In genomic region chrX:19956923-19957322, GRCh38 we compare ENCODE assay signal across 16 cellular contexts. TPM values are rescaled to one million over a fixed set of nuclear protein-coding genes. Genes with fewer than 3 reads are reported as not detected.
DNase-seq lines count a peak whose midpoint lies in the region; ATAC-seq and TF ChIP-seq lines count a peak whose summit lies in the region.
"Had no signal": no experiment of that assay in that cellular context is flagged by ENCODE, and none has a peak within 500 bp of the region (broad histone marks: within the 10 kb centered on the region; RNA-seq: fewer than 3 reads in every experiment).

No MANE protein-coding gene starts in this region.

- H3K4me3 Mint-ChIP-seq in neural progenitor cell: no peak overlapping the region
- H3K4me3 Mint-ChIP-seq: CD4-positive, alpha-beta memory T cell; HFFc6 had no signal

- no peaks in the 10 kb centered on the region for H4K20me1 ChIP-seq in neural progenitor cell (ENCODE audit: low read depth)

- peaks cover 3% of the 10 kb centered on the region for H3K4me1 Mint-ChIP-seq in neural progenitor cell

- H3K27ac ChIP-seq in neural progenitor cell (no peak overlapping the region), vagina (no peak overlapping the region)
- H3K27ac ChIP-seq: SJCRH30 had no signal

- intact Hi-C loops in vagina (cut with DNase I): no loop called here

- H3K27ac Mint-ChIP-seq in neural progenitor cell: no peak overlapping the region
- H3K27ac Mint-ChIP-seq: CD4-positive, alpha-beta memory T cell; HFFc6 had no signal

- no peaks in the 10 kb centered on the region for H3F3A ChIP-seq in neural progenitor cell (ENCODE audit: low read depth)

- peak; percentile 2 for DNase-seq in AG09309 (ENCODE audit: low read depth)
- DNase-seq in LHCN-M2 (ENCODE audit: low read depth): peak; percentile 2
- peak; percentile 25 for DNase-seq in fibroblast of mammary gland (ENCODE audit: low read depth)
- no peak for DNase-seq in neural progenitor cell (ENCODE audit: low spot score)
- no peak for DNase-seq in NCI-H1417 treated with DMSO at 0.1 percent for 48 hours (lab: John Stamatoyannopoulos, UW)
- no peak for DNase-seq in vagina (ENCODE audit: extremely low spot score in 2 of 2)
- DNase-seq: CD4-positive, alpha-beta memory T cell; HFFc6; IMR-90; Karpas-422; NCI-H1105 treated with DMSO at 0.1 percent for 48 hours; NCI-H187; NCI-H526 treated with DMSO at 0.1 percent for 48 hours; NK-92 treated with Interleukin-12 subunit alpha and Interleukin-12 subunit beta, amount 100 ng/mL, for 24 hours; SJCRH30 had no signal

- H3K4me1 ChIP-seq in neural progenitor cell: peaks cover 14% of the 10 kb centered on the region
- no peaks in the 10 kb centered on the region for H3K4me1 ChIP-seq in vagina
- H3K4me1 ChIP-seq: SJCRH30 had no signal

- H3K4me2 ChIP-seq in neural progenitor cell: peak overlapping the region; percentile 18

- no peaks in the 10 kb centered on the region for H3K36me3 ChIP-seq in neural progenitor cell
- no peaks in the 10 kb centered on the region for H3K36me3 ChIP-seq in vagina
- H3K36me3 ChIP-seq: SJCRH30 had no signal

- TF ChIP-seq CTCF in AG09309 (IDR thresholded peaks at IDR 0.05; ENCODE audit: control insufficient read depth, insufficient read depth, low read depth, low read length, missing control alignments) (no peak), fibroblast of mammary gland (conservative IDR thresholded peaks at IDR 0.05; ENCODE audit: control insufficient read depth, insufficient read depth, low read depth, low read length) (no peak), neural progenitor cell (IDR thresholded peaks at IDR 0.05) (no peak), vagina (IDR thresholded peaks at IDR 0.05) (no peak)

- H3K27me3 ChIP-seq in neural progenitor cell: no peaks in the 10 kb centered on the region
- no peaks in the 10 kb centered on the region for H3K27me3 ChIP-seq in vagina
- H3K27me3 ChIP-seq: SJCRH30 had no signal

- TF ChIP-seq POLR2A in vagina (IDR thresholded peaks at IDR 0.05): no peak

- no peak overlapping the region for H3K4me3 ChIP-seq in AG09309 (ENCODE audit: control insufficient read depth, low read depth, low read length)
- H3K4me3 ChIP-seq in fibroblast of mammary gland (ENCODE audit: control insufficient read depth, low read depth, low read length): no peak overlapping the region
- no peak overlapping the region for H3K4me3 ChIP-seq in neural progenitor cell
- H3K4me3 ChIP-seq in vagina: no peak overlapping the region
- H3K4me3 ChIP-seq: SJCRH30 had no signal

- H3K9me3 ChIP-seq in neural progenitor cell (ENCODE audit: low read depth): peaks cover 5% of the 10 kb centered on the region
- H3K9me3 ChIP-seq in vagina: no peaks in the 10 kb centered on the region
- H3K9me3 ChIP-seq: SJCRH30 had no signal

- ATAC-seq in HG03521 (IDR thresholded peaks at IDR 0.05; ENCODE audit: unreplicated experiment): no peak

- no peak overlapping the region for H3K9ac ChIP-seq in neural progenitor cell

- no peaks in the 10 kb centered on the region for H3K27me3 Mint-ChIP-seq in neural progenitor cell (ENCODE audit: insufficient read depth, low read depth)
- H3K27me3 Mint-ChIP-seq: CD4-positive, alpha-beta memory T cell had no signal

- H3K9me3 Mint-ChIP-seq in neural progenitor cell: peaks cover 2% of the 10 kb centered on the region
- H3K9me3 Mint-ChIP-seq: CD4-positive, alpha-beta memory T cell; HFFc6 had no signal

- H3K36me3 Mint-ChIP-seq in neural progenitor cell: peaks cover 4% of the 10 kb centered on the region

- H3K79me2 ChIP-seq in neural progenitor cell (ENCODE audit: low read depth): no peaks in the 10 kb centered on the region

- no peak overlapping the region for H2AFZ ChIP-seq in neural progenitor cell (replicated peaks)

RNA-seq across cellular contexts. Expression of gene BCLAF3, which starts 33.9 kb away (rescaled TPM):
- total RNA-seq in LHCN-M2 (2014; rRNA removed) (1.3 and 1.5 TPM in 2 replicates), neural progenitor cell (ENCODE audit: low replicate concordance) (7.4 and 9.7 TPM in 2 replicates), vagina (11.8 TPM)
- polyA plus RNA-seq in LHCN-M2 (2012): 1.0 TPM

Comparison
In these comparisons a context has a peak if more than half of its experiments do, and no peak if none do; other contexts are left out.
1. DNase-seq: peak in AG09309 (single experiment), LHCN-M2 (single experiment) and fibroblast of mammary gland (single experiment); none in neural progenitor cell (single experiment), NCI-H1417 treated with DMSO at 0.1 percent for 48 hours (single experiment) and vagina (0 of 2).